ENCODE assay signal across 12 cellular contexts in the genomic region with DNA sequence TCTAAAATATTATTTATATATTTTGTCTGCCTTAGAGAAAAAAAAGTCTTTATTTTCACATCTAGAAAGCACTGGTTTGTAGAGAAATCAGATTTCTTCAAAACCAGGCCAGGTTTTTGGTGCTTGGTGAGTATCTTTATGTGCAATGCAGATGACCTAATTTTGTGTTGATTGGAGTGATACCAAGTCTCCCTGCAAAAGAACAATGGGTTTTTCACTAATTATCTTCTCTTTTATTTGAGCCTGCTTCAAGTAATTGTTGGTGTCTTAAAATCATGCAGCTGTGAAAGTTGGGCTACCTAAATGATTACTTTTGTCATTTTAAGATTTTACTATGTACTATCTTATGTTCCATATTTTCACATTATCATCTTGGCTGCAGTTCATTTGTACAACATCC.
"Had no signal": no experiment of that assay in that cellular context is flagged by ENCODE, and none has a peak within 500 bp of the region (broad histone marks: within the 10 kb centered on the region; RNA-seq: fewer than 3 reads in every experiment).

No MANE protein-coding gene starts in this region.

- FAIRE-seq: colon had no signal

- ATAC-seq: gastroesophageal sphincter had no signal

- H3K36me3 Mint-ChIP-seq: activated naive CD8-positive, alpha-beta T cell treated with anti-CD3 and anti-CD28 coated beads for 36 hours had no signal

- H3K4me3 ChIP-seq: cardiac muscle cell, gastroesophageal sphincter, ovary, stomach, thoracic aorta had no signal

- H3K27ac ChIP-seq: cardiac muscle cell, gastroesophageal sphincter, ovary, stomach, thoracic aorta had no signal

- H3K9me3 Mint-ChIP-seq: activated naive CD8-positive, alpha-beta T cell treated with anti-CD3 and anti-CD28 coated beads for 36 hours had no signal

- H3K27ac Mint-ChIP-seq: activated naive CD8-positive, alpha-beta T cell treated with anti-CD3 and anti-CD28 coated beads for 36 hours had no signal

- DNase-seq: activated CD4-positive, alpha-beta T cell treated with anti-CD3 and anti-CD28 coated beads, Interleukin-2, amount 50 U/mL, for 1 hour; activated CD4-positive, CD25-positive, alpha-beta regulatory T cell; activated effector memory CD4-positive, alpha-beta T cell treated with anti-CD3 and anti-CD28 coated beads, Interleukin-2, amount 50 U/mL, for 16 hours; activated naive CD8-positive, alpha-beta T cell treated with anti-CD3 and anti-CD28 coated beads for 36 hours; anterior cingulate cortex; ovary; stimulated activated CD4-positive, alpha-beta T cell treated with anti-CD3 and anti-CD28 coated beads, Interleukin-4, amount 100 ng/mL, for 4 hours; stomach had no signal
